2 cellular contexts compared by ENCODE assay signal in genomic region chr3:150194957-150195356, GRCh38.
TF ChIP-seq lines count a peak whose summit lies in the region.

No MANE protein-coding gene starts in this region.

TF ChIP-seq in GM23338, 12 proteins besides CTCF, POLR2A, EP300 and RAD21 (continued from another document):
- TF ChIP-seq REST (IDR thresholded peaks at IDR 0.05; ENCODE audit: unreplicated experiment) (no peak), ETS1 (IDR thresholded peaks at IDR 0.05) (no peak), ZNF462 (CRISPR knock-in tag; IDR thresholded peaks at IDR 0.05) (no peak), EZH2phosphoT487 (IDR thresholded peaks at IDR 0.05; ENCODE audit: unreplicated experiment) (no peak), CREB1 (CRISPR knock-in tag; IDR thresholded peaks at IDR 0.05; ENCODE audit: low read depth) (no peak), ZNF114 (CRISPR knock-in tag; IDR thresholded peaks at IDR 0.05) (no peak), ZNF331 (CRISPR knock-in tag; IDR thresholded peaks at IDR 0.05; ENCODE audit: low read depth) (no peak), NANOG (IDR thresholded peaks at IDR 0.05; ENCODE audit: borderline replicate concordance) (no peak), POLR2AphosphoS5 (IDR thresholded peaks at IDR 0.05; ENCODE audit: low read depth) (no peak)

TF ChIP-seq in H1, 55 proteins besides CTCF, POLR2A, EP300 and RAD21 (continued from another document):
- TF ChIP-seq KDM1A (IDR thresholded peaks at IDR 0.05; ENCODE audit: borderline replicate concordance, low read length) (no peak), CHD2 (IDR thresholded peaks at IDR 0.05; ENCODE audit: low read length) (no peak)
